Comparison of ENCODE assay signal across 8 cellular contexts in genomic region chr21:45294509-45295291, GRCh38. TPM values are rescaled to one million over a fixed set of nuclear protein-coding genes. Genes with fewer than 3 reads are reported as not detected.
DNase-seq lines count a peak whose midpoint lies in the region; ATAC-seq and TF ChIP-seq lines count a peak whose summit lies in the region.

No MANE protein-coding gene starts in this region.

- peaks cover 13 to 64% (median 44%) of the 10 kb centered on the region in 12 donors for H3K4me1 ChIP-seq in heart left ventricle

- peak; percentile 70 to 85 (median 77) for ATAC-seq in heart left ventricle
- ATAC-seq in stimulated activated naive B cell treated with anti-CD40 and anti-IgM and Interleukin-4, amounts not matched to agents 10 μg/mL and 1 μg/mL and 100 μg/mL, for 72 hours (replicated peaks), result no peak
- ATAC-seq in HG03442 (IDR thresholded peaks at IDR 0.05; ENCODE audit: unreplicated experiment), result no peak

- peaks cover 20 to 34% of the 10 kb centered on the region in 2 donors for H3K27me3 Mint-ChIP-seq in stimulated activated naive B cell treated with anti-CD40 and anti-IgM and Interleukin-4, amounts not matched to agents 10 μg/mL and 1 μg/mL and 100 μg/mL, for 72 hours

- H3K4me1 Mint-ChIP-seq in stimulated activated naive B cell treated with anti-CD40 and anti-IgM and Interleukin-4, amounts not matched to agents 10 μg/mL and 1 μg/mL and 100 μg/mL, for 72 hours, result peaks cover 11 to 21% of the 10 kb centered on the region in 2 donors

- H3K9me3 Mint-ChIP-seq in stimulated activated naive B cell treated with anti-CD40 and anti-IgM and Interleukin-4, amounts not matched to agents 10 μg/mL and 1 μg/mL and 100 μg/mL, for 72 hours, result no peaks in the 10 kb centered on the region

- H3K27me3 ChIP-seq in heart left ventricle, result no peaks in the 10 kb centered on the region

- peaks cover 5 to 9% of the 10 kb centered on the region in 2 donors for H3K36me3 Mint-ChIP-seq in stimulated activated naive B cell treated with anti-CD40 and anti-IgM and Interleukin-4, amounts not matched to agents 10 μg/mL and 1 μg/mL and 100 μg/mL, for 72 hours

- TF ChIP-seq POLR2A in heart left ventricle (IDR thresholded peaks at IDR 0.05), result peak in 1 of 2 donors; percentile 14

- no peak overlapping the region for H3K4me3 Mint-ChIP-seq in stimulated activated naive B cell treated with anti-CD40 and anti-IgM and Interleukin-4, amounts not matched to agents 10 μg/mL and 1 μg/mL and 100 μg/mL, for 72 hours

- H3K27ac Mint-ChIP-seq in stimulated activated naive B cell treated with anti-CD40 and anti-IgM and Interleukin-4, amounts not matched to agents 10 μg/mL and 1 μg/mL and 100 μg/mL, for 72 hours, result no peak overlapping the region

- no peak for TF ChIP-seq CTCF in heart left ventricle (IDR thresholded peaks at IDR 0.05)

- peaks cover 0 to under 1% (median 0%) of the 10 kb centered on the region in 9 donors for H3K36me3 ChIP-seq in heart left ventricle

- intact Hi-C loops in heart left ventricle (cut with DNase I), result loop anchor here in 6 of 10 donors (2.0 to 5.0 kb wide), 5 partner anchors 62 to 528 kb away; no protein-coding TSS in a partner anchor

- H3K4me3 ChIP-seq in heart left ventricle, result peak overlapping the region in 2 of 12 donors; percentile 1 to 14

- H3K27ac ChIP-seq in heart left ventricle, result peak overlapping the region; percentile 77 to 99 (median 94)

- peak; percentile 89 for DNase-seq in ELF-1 (ENCODE audit: low read depth, low spot score)
- DNase-seq in activated CD8-positive, alpha-beta memory T cell treated with anti-CD3 and anti-CD28 coated beads for 24 hours, result peak; percentile 54
- DNase-seq in heart left ventricle, result peak; percentile 90 to 93 (median 92)
- peak; percentile 88 for DNase-seq in renal cortical epithelial cell (ENCODE audit: low read depth)
- DNase-seq in stimulated activated naive B cell treated with anti-CD40 and anti-IgM and Interleukin-4, amounts not matched to agents 10 μg/mL and 1 μg/mL and 100 μg/mL, for 72 hours, result no peak
- no peak for DNase-seq in midbrain (lab: John Stamatoyannopoulos, UW)
- DNase-seq in NCI-H1436 (lab: John Stamatoyannopoulos, UW), result no peak

- 46 to 60% (median 49%) methylated on average over 33 to 40 of the region's 40 CpGs for WGBS in heart left ventricle, 4 donors

- H3K9me3 ChIP-seq in heart left ventricle, result peaks cover 0 to 2% (median 0%) of the 10 kb centered on the region in 12 donors

RNA-seq across cellular contexts. Expression of gene POFUT2, which starts 7.0 kb away (rescaled TPM):
- total RNA-seq in heart left ventricle, result 10 to 100 TPM; 10.8 to 22.0 (median 18.5) TPM
- 10 to 100 TPM; 14.1 to 25.8 TPM for polyA plus RNA-seq in heart left ventricle
- 24.3 and 35.5 TPM in 2 replicates for total RNA-seq in renal cortical epithelial cell

Comparison
In these comparisons a context has a peak if more than half of its experiments do, and no peak if none do; other contexts are left out.
1. DNase-seq: peak in ELF-1 (single experiment), activated CD8-positive, alpha-beta memory T cell treated with anti-CD3 and anti-CD28 coated beads for 24 hours (single experiment), heart left ventricle (5 of 5) and renal cortical epithelial cell (single experiment); none in stimulated activated naive B cell treated with anti-CD40 and anti-IgM and Interleukin-4, amounts not matched to agents 10 μg/mL and 1 μg/mL and 100 μg/mL, for 72 hours (single experiment), midbrain (single experiment) and NCI-H1436 (single experiment).
2. ATAC-seq: peak in heart left ventricle (4 of 4); none in stimulated activated naive B cell treated with anti-CD40 and anti-IgM and Interleukin-4, amounts not matched to agents 10 μg/mL and 1 μg/mL and 100 μg/mL, for 72 hours (0 of 2) and HG03442 (single experiment).